8 cellular contexts compared by ENCODE assay signal in the genomic region with DNA sequence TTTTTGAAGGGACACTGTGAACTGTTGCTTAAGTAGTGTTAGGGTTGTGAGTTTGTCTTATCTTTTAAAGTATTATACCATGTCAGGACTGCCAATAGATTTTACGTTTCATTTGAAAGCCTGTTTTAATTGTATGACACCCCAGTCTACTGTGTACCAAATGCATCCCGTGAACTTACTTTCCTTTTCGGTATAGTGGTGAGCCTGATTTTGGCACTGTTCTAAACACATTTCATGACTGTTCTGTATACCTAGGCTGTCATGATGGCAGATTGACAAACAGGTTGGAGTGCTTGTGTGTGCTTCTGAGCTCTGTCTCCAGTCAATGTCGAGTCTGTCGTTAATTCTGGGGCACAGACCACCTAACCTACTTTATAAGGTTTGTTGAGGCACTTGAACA. TPM values are rescaled to one million over a fixed set of nuclear protein-coding genes. Genes with fewer than 3 reads are reported as not detected.
DNase-seq lines count a peak whose midpoint lies in the region; ATAC-seq and TF ChIP-seq lines count a peak whose summit lies in the region.

No MANE protein-coding gene starts in this region.

- no peak for TF ChIP-seq CTCF in cardiac fibroblast (IDR thresholded peaks at IDR 0.05; ENCODE audit: low read depth, low read length)

- peak overlapping the region; percentile 66 to 81 for H3K4me3 ChIP-seq in CD4-positive, alpha-beta memory T cell (ENCODE audit: low read length in 2 of 2)
- H3K4me3 ChIP-seq in cardiac fibroblast (replicated peaks in 1 of 2; ENCODE audit: low read depth in 2 of 2, low read length in 2 of 2) (peak overlapping the region; percentile 84 to 93), mesodermal cell (ENCODE audit: extremely low read depth, insufficient read depth, low read length, poor library complexity, severe bottlenecking) (peak overlapping the region; percentile 86)

- H3K36me3 ChIP-seq in CD4-positive, alpha-beta memory T cell (ENCODE audit: insufficient read depth, low read length): no peaks in the 10 kb centered on the region
- H3K36me3 ChIP-seq in mesodermal cell (ENCODE audit: control insufficient read depth, insufficient read depth, low read length): peaks cover 9% of the 10 kb centered on the region

- ATAC-seq in GM19395 (IDR thresholded peaks at IDR 0.05; ENCODE audit: unreplicated experiment): peak; percentile 35

- peak in 4 of 5 donors; percentile 21 to 40 (median 30) for DNase-seq in CD4-positive, alpha-beta memory T cell
- DNase-seq in LHCN-M2 (ENCODE audit: low read depth) (peak; percentile 21), cardiac fibroblast (ENCODE audit: low read depth in 2 of 2) (peak in 1 of 2 donors; percentile 29), anterior cingulate cortex (lab: John Stamatoyannopoulos, UW) (no peak), SKM-1 treated with dmso at 0.1 percent for 144 hours (lab: John Stamatoyannopoulos, UW; ENCODE audit: unreplicated experiment) (no peak), HPDE6-E6E7 (ENCODE audit: extremely low spot score) (no peak)

- no peaks in the 10 kb centered on the region for H3K9me3 Mint-ChIP-seq in CD4-positive, alpha-beta memory T cell

- POLR2A ChIA-PET in CD4-positive, alpha-beta memory T cell (lab: Charles Lee; ENCODE audit: partially characterized antibody): interaction anchor here (1.0 to 1.1 kb wide), 2 partner anchors 113 to 433 kb away, joined by 3 to 4 read pairs; no protein-coding TSS in a partner anchor

- H3K27ac ChIP-seq in CD4-positive, alpha-beta memory T cell (ENCODE audit: low read depth, low read length): peak overlapping the region; percentile 44
- H3K27ac ChIP-seq in mesodermal cell (ENCODE audit: low read depth, low read length, severe bottlenecking): peak overlapping the region; percentile 82

- peaks cover 28% of the 10 kb centered on the region for H3K4me1 ChIP-seq in CD4-positive, alpha-beta memory T cell (ENCODE audit: insufficient read depth, low read length)
- peaks cover 14% of the 10 kb centered on the region for H3K4me1 ChIP-seq in mesodermal cell (ENCODE audit: control insufficient read depth, insufficient read depth, low read length, poor library complexity, severe bottlenecking)

- 0 to 5% methylated on average over 2 to 3 of the region's 5 CpGs for WGBS in mesodermal cell (ENCODE audit: insufficient coverage in 2 of 2), 2 experiments

- CTCF ChIA-PET in CD4-positive, alpha-beta memory T cell (lab: Charles Lee; ENCODE audit: partially characterized antibody): interaction anchor here (0.5 to 2.0 kb wide), 2 partner anchors 145 to 155 kb away, joined by 3 to 6 read pairs; no protein-coding TSS in a partner anchor

- H3K36me3 Mint-ChIP-seq in CD4-positive, alpha-beta memory T cell: peaks cover 4 to 5% of the 10 kb centered on the region in 2 donors

- H3K27me3 ChIP-seq in CD4-positive, alpha-beta memory T cell (ENCODE audit: insufficient read depth, low read length): no peaks in the 10 kb centered on the region

- no peaks in the 10 kb centered on the region for H3K27me3 Mint-ChIP-seq in CD4-positive, alpha-beta memory T cell

- intact Hi-C loops in CD4-positive, alpha-beta memory T cell (cut with micrococcal nuclease): loop anchor here (2.0 kb wide), 1 partner anchor 433 kb away; no protein-coding TSS in a partner anchor

- H3K9me3 ChIP-seq in CD4-positive, alpha-beta memory T cell (ENCODE audit: control insufficient read depth in 1 of 2, low read length in 2 of 2): no peaks in the 10 kb centered on the region
- no peaks in the 10 kb centered on the region for H3K9me3 ChIP-seq in mesodermal cell (ENCODE audit: control insufficient read depth, low read length)

- peak overlapping the region; percentile 90 to 99 (median 98) for H3K4me3 Mint-ChIP-seq in CD4-positive, alpha-beta memory T cell

- peak overlapping the region; percentile 28 to 96 (median 82) for H3K27ac Mint-ChIP-seq in CD4-positive, alpha-beta memory T cell

- H3K4me1 Mint-ChIP-seq in CD4-positive, alpha-beta memory T cell: peaks cover 14 to 28% (median 16%) of the 10 kb centered on the region in 4 donors

RNA-seq across cellular contexts. Expression of gene PCCA, which starts 0.7 kb away (rescaled TPM):
- 1 to 10 TPM; 8.7 to 9.7 TPM for total RNA-seq in CD4-positive, alpha-beta memory T cell
- 1 to 10 TPM; 4.4 to 6.2 TPM for polyA plus RNA-seq in CD4-positive, alpha-beta memory T cell
- 7.9 and 10.5 TPM in 2 replicates for total RNA-seq in LHCN-M2 (2014; rRNA removed)
- 6.3 TPM for polyA plus RNA-seq in LHCN-M2 (2012)
- 41.3 TPM for polyA plus RNA-seq in mesodermal cell (2013, experiment 1 of 2)
- polyA plus RNA-seq in mesodermal cell (2013, experiment 2 of 2): 45.1 TPM

Comparison
In these comparisons a context has a peak if more than half of its experiments do, and no peak if none do; other contexts are left out.
1. DNase-seq: peak in CD4-positive, alpha-beta memory T cell (4 of 5) and LHCN-M2 (single experiment); none in anterior cingulate cortex (0 of 58), SKM-1 treated with dmso at 0.1 percent for 144 hours (single experiment) and HPDE6-E6E7 (single experiment).
2. Peak in every context shown above with its lines, with median percentiles within 50 percentile points of each other: H3K4me3 ChIP-seq.